8 cellular contexts compared by ENCODE assay signal in the genomic region with DNA sequence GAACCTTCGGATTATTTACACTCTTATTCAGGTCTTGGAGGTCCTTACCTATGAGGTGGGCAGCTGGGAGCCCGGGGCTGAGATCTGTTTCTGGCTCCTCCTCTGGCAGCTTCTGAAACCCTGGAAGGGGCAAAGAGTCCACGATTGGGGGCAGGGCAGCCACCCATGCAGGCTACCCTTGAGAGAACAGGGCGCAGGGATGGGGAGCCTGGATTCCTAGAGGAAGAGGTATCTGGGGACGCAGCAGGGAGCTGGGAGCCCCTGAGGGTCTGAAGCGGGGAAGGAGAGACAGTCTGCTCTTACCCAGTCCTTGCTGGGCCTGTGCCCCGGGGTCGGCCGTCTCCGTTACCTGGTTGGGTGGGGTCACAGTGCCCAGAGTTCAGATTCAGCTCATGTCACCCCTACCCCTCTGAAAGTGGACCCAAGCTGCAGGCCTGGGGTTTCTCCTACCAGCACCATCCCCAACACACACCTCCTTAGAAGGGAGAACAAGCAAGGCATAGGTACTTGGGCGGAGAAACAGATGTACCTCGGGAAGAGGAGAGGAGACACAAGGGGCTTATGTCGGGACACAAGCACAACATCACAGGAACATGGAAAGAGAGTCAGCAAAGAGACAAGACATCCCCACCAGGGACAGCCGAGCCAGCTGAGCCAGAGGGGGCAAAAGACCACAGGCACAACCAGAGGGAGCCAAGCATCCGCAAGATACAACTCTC. TPM values are rescaled to one million over a fixed set of nuclear protein-coding genes. Genes with fewer than 3 reads are reported as not detected.
DNase-seq lines count a peak whose midpoint lies in the region; ATAC-seq and TF ChIP-seq lines count a peak whose summit lies in the region.

No MANE protein-coding gene starts in this region.

- H3K4me3 ChIP-seq in GM12875 (ENCODE audit: low read depth, low read length) (peak overlapping the region; percentile 64), fibroblast of pulmonary artery (replicated peaks; ENCODE audit: low read depth, low read length) (peak overlapping the region; percentile 86), ovary (peak overlapping the region; percentile 68)

- no peak for TF ChIP-seq POLR2A in ovary (IDR thresholded peaks at IDR 0.05)

- no peak for TF ChIP-seq EP300 in ovary (IDR thresholded peaks at IDR 0.05)

- peaks cover 59% of the 10 kb centered on the region for H3K36me3 Mint-ChIP-seq in T-helper 2 cell treated with Interferon-gamma antibody and Interleukin-4, amounts not matched to agents 5 μg/mL and 100 μg/mL, for 36 hours (ENCODE audit: low read depth)

- H3K4me3 Mint-ChIP-seq in T-helper 2 cell treated with Interferon-gamma antibody and Interleukin-4, amounts not matched to agents 5 μg/mL and 100 μg/mL, for 36 hours = peak overlapping the region; percentile 95

- WGBS in ovary, 3 donors = 33 to 39% (median 36%) methylated on average over 15 of the region's 15 CpGs

- intact Hi-C loops in ovary (cut with DNase I) = loop anchor here in 1 of 4 donors (5.0 kb wide), 1 partner anchor 34 kb away; a partner anchor contains a TSS

- H3K9me3 ChIP-seq in ovary = no peaks in the 10 kb centered on the region

- H3K27ac ChIP-seq in ovary = peak overlapping the region in 1 of 2 donors; percentile 70

- no peak for TF ChIP-seq CTCF in GM12875 (IDR thresholded peaks at IDR 0.05; ENCODE audit: borderline replicate concordance, insufficient read depth, low read depth, low read length)
- TF ChIP-seq CTCF in fibroblast of pulmonary artery (IDR thresholded peaks at IDR 0.05; ENCODE audit: low read length, missing control alignments) = no peak
- no peak for TF ChIP-seq CTCF in ovary (IDR thresholded peaks at IDR 0.05)

- peaks cover 5% of the 10 kb centered on the region for H3K4me1 ChIP-seq in ovary (ENCODE audit: insufficient read depth)

- H3K27me3 Mint-ChIP-seq in T-helper 2 cell treated with Interferon-gamma antibody and Interleukin-4, amounts not matched to agents 5 μg/mL and 100 μg/mL, for 36 hours (ENCODE audit: low read depth) = no peaks in the 10 kb centered on the region

- H3K27ac Mint-ChIP-seq in T-helper 2 cell treated with Interferon-gamma antibody and Interleukin-4, amounts not matched to agents 5 μg/mL and 100 μg/mL, for 36 hours = peak overlapping the region; percentile 91

- H3K4me1 Mint-ChIP-seq in T-helper 2 cell treated with Interferon-gamma antibody and Interleukin-4, amounts not matched to agents 5 μg/mL and 100 μg/mL, for 36 hours (ENCODE audit: low read depth) = peaks cover 62% of the 10 kb centered on the region

- no peaks in the 10 kb centered on the region for H3K36me3 ChIP-seq in ovary

- no peak for ATAC-seq in GM21717 (IDR thresholded peaks at IDR 0.05; ENCODE audit: unreplicated experiment)
- ATAC-seq in HG03457 (IDR thresholded peaks at IDR 0.05; ENCODE audit: unreplicated experiment) = no peak
- no peak for ATAC-seq in HG03342 (IDR thresholded peaks at IDR 0.05; ENCODE audit: unreplicated experiment)

- no peaks in the 10 kb centered on the region for H3K9me3 Mint-ChIP-seq in T-helper 2 cell treated with Interferon-gamma antibody and Interleukin-4, amounts not matched to agents 5 μg/mL and 100 μg/mL, for 36 hours

- H3K27me3 ChIP-seq in ovary = no peaks in the 10 kb centered on the region

- DNase-seq in T-helper 2 cell treated with Interferon-gamma antibody and Interleukin-4, amounts not matched to agents 5 μg/mL and 100 μg/mL, for 36 hours (ENCODE audit: low spot score) = no peak
- DNase-seq in fibroblast of pulmonary artery (ENCODE audit: low read depth) = no peak
- peak in 3 of 5 donors; percentile 31 to 54 (median 41) for DNase-seq in ovary
- DNase-seq in RKO (ENCODE audit: low spot score) = no peak

RNA-seq across cellular contexts. Expression of a gene that starts 0.6 kb away (rescaled TPM):
- total RNA-seq in ovary = 1 to 10 TPM in 1 of 7 donors, under 1 TPM in 3, not detected in 3; 0.42 to 1.8 (median 0.62) TPM
- under 1 TPM; 0.48 to 0.73 TPM for polyA plus RNA-seq in ovary

RNA-seq across cellular contexts. Expression of a gene that starts 4.4 kb away (rescaled TPM):
- 10 to 100 TPM in 3 of 7 donors, 1 to 10 TPM in 4; 3.8 to 34.0 (median 8.6) TPM for total RNA-seq in ovary
- 10 to 100 TPM in 1 of 2 donors, 1 to 10 TPM in 1; 8.1 to 12.2 TPM for polyA plus RNA-seq in ovary

RNA-seq across cellular contexts. Expression of a gene that starts 6.3 kb away (rescaled TPM):
- 1 to 10 TPM in 2 of 7 donors, under 1 TPM in 3, not detected in 2; 0.24 to 3.0 (median 0.56) TPM for total RNA-seq in ovary
- 1 to 10 TPM in 1 of 2 donors, not detected in 1; 1.0 TPM for polyA plus RNA-seq in ovary

RNA-seq across cellular contexts. Expression of a gene that starts 9.6 kb away (rescaled TPM):
- total RNA-seq in ovary = 1 to 10 TPM in 1 of 7 donors, under 1 TPM in 1, not detected in 5; 0.18 to 1.3 TPM
- under 1 TPM; 0.17 to 0.43 TPM for polyA plus RNA-seq in ovary

RNA-seq across cellular contexts. Expression of a gene that starts 11.1 kb away (rescaled TPM):
- total RNA-seq in ovary = under 1 TPM in 1 of 7 donors, not detected in 6; 0.59 TPM
- polyA plus RNA-seq in ovary = under 1 TPM in 1 of 2 donors, not detected in 1; 0.27 TPM

Comparison
In these comparisons a context has a peak if more than half of its experiments do, and no peak if none do; other contexts are left out.
1. DNase-seq: peak in ovary (3 of 5); none in T-helper 2 cell treated with Interferon-gamma antibody and Interleukin-4, amounts not matched to agents 5 μg/mL and 100 μg/mL, for 36 hours (single experiment), fibroblast of pulmonary artery (single experiment) and RKO (single experiment).
2. Peak in every context shown above with its lines, with median percentiles within 50 percentile points of each other: H3K4me3 ChIP-seq.